In the genomic region with DNA sequence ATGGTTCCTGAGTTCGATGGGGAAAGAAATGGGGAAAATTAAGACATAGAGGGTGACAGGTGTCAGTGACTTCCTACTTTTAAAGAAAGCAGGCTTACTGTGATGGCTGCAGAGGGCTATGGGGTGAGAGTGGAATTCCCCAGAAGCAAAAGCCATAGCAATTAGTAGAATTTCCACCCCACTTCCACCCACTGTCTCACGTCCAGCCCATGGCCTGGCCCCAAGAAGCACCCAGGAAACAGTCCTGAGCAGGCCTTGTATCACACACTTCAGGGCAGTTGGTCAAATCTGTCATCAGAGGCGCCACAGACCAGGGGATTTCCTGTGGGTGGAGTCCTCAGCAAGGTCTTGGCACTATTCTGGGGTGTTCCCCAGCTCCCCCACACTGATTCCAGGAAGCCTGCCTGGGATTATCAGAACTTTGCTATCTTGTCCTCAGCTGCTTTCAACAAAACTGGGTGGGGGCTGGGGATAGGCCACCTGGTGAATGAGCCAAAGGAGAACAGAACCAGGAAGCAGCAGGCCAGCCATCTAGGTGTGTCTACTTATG, we compare ENCODE assay signal across 8 cellular contexts.
DNase-seq lines count a peak whose midpoint lies in the region; ATAC-seq, FAIRE-seq and TF ChIP-seq lines count a peak whose summit lies in the region.

No MANE protein-coding gene starts in this region.

- no peaks in the 10 kb centered on the region for H3K27me3 Mint-ChIP-seq in T-helper 1 cell treated with Interleukin-12 subunit alpha and Interleukin-12 subunit beta and Interleukin-4 antibody, amounts not matched to agents 30 μg/mL and 1 μg/mL, for 36 hours (ENCODE audit: low read depth)

- H3K9ac ChIP-seq in H1 (replicated peaks in 1 of 4; ENCODE audit: extremely low read depth in 1 of 4, low read depth in 3 of 4, low read length in 3 of 4), result no peak overlapping the region

- no peak for TF ChIP-seq POLR2A in H1 (IDR thresholded peaks at IDR 0.05; ENCODE audit: control extremely low read depth in 1 of 2, low read depth in 2 of 2, low read length in 2 of 2)

- H3K36me3 ChIP-seq in H1 (ENCODE audit: control insufficient read depth in 2 of 4, insufficient read depth in 4 of 4, low read length in 3 of 4) (no peaks in the 10 kb centered on the region), upper lobe of right lung (no peaks in the 10 kb centered on the region)

- H2BK5ac ChIP-seq in H1 (ENCODE audit: low read depth, low read length), result no peak overlapping the region

- no peak overlapping the region for H3K4ac ChIP-seq in H1 (replicated peaks; ENCODE audit: insufficient read length, low read depth, low read length)

- no peak overlapping the region for H2BK12ac ChIP-seq in H1 (ENCODE audit: low read depth, low read length)

- H3K4me3 Mint-ChIP-seq in T-helper 1 cell treated with Interleukin-12 subunit alpha and Interleukin-12 subunit beta and Interleukin-4 antibody, amounts not matched to agents 30 μg/mL and 1 μg/mL, for 36 hours, result peak overlapping the region; percentile 30

- intact Hi-C loops in upper lobe of right lung (cut with DNase I), result no loop called here

- H2BK20ac ChIP-seq in H1 (ENCODE audit: low read length), result peak overlapping the region; percentile 55; the same call in 1 of the 2 replicates

- TF ChIP-seq EP300 in H1 (IDR thresholded peaks at IDR 0.05; ENCODE audit: borderline replicate concordance in 1 of 2, low read depth in 2 of 2, low read length in 2 of 2), result no peak

- H4K8ac ChIP-seq in H1 (ENCODE audit: extremely low read depth, insufficient read depth, low read length), result peak overlapping the region; percentile 19

- no peak overlapping the region for H2AK5ac ChIP-seq in H1 (ENCODE audit: low read depth, low read length)

- no peak overlapping the region for H3K14ac ChIP-seq in H1 (ENCODE audit: insufficient read length)

- no peak overlapping the region for H3K56ac ChIP-seq in H1 (replicated peaks; ENCODE audit: insufficient read length, low read depth, low read length)

- H3K4me3 ChIP-seq in H1 (ENCODE audit: extremely low read depth in 1 of 4, insufficient read depth in 2 of 4, low read depth in 3 of 4, low read length in 4 of 4) (no peak overlapping the region), upper lobe of right lung (no peak overlapping the region)

- 82% methylated on average over 3 of the region's 3 CpGs; no CpG with 5 or more reads in 1 of the 2 experiments for WGBS in H1 (ENCODE audit: extremely low coverage in 1 of 2, insufficient coverage in 1 of 2, insufficient read length in 1 of 2, insufficient replicate concordance in 2 of 2, low coverage in 1 of 2, low lambda C conversion rate in 2 of 2, missing lambda C conversion rate in 1 of 2), 2 experiments

- no peak for FAIRE-seq in H1 (lab: Jason Lieb, UNC)

- DNase-seq in H1 (ENCODE audit: low read depth in 1 of 2, low spot score in 2 of 2) (no peak), upper lobe of right lung (no peak), DMS53 treated with DMSO at 0.1 percent for 48 hours (lab: John Stamatoyannopoulos, UW; ENCODE audit: unreplicated experiment) (no peak), DMS53 (lab: John Stamatoyannopoulos, UW) (no peak), DMS79 (lab: John Stamatoyannopoulos, UW) (no peak)

- TF ChIP-seq RAD21 in H1 (IDR thresholded peaks at IDR 0.05 in 1 of 2, conservative IDR thresholded peaks at IDR 0.05 in 1 of 2; ENCODE audit: low read depth in 2 of 2, low read length in 2 of 2), result peak in 1 of 2 experiments; percentile 16; a peak in 1 of 4 replicates

- no peak overlapping the region for H2AFZ ChIP-seq in H1 (ENCODE audit: low read length)

- no peak overlapping the region for H4K5ac ChIP-seq in H1 (ENCODE audit: insufficient read length, low read depth, low read length)

- no peaks in the 10 kb centered on the region for H3K23me2 ChIP-seq in H1 (ENCODE audit: low read depth, low read length)

- H4K20me1 ChIP-seq in H1 (replicated peaks in 1 of 2; ENCODE audit: control insufficient read depth in 1 of 2, insufficient read depth in 2 of 2, low read length in 2 of 2), result no peaks in the 10 kb centered on the region

- no peaks in the 10 kb centered on the region for H3K9me3 ChIP-seq in H1 (ENCODE audit: insufficient read depth in 2 of 2, low read depth in 1 of 2, low read length in 1 of 2)
- no peaks in the 10 kb centered on the region for H3K9me3 ChIP-seq in upper lobe of right lung

- H3K27ac ChIP-seq in H1 (ENCODE audit: low read depth, low read length), result no peak overlapping the region
- H3K27ac ChIP-seq in upper lobe of right lung, result no peak overlapping the region

- POLR2A ChIA-PET in H1 (lab: Charles Lee; ENCODE audit: partially characterized antibody), result interaction anchor here (0.5 to 1.9 kb wide), 7 partner anchors 11 to 187 kb away, joined by 3 to 6 read pairs (median 4); no protein-coding TSS in a partner anchor

- no peaks in the 10 kb centered on the region for H3K79me2 ChIP-seq in H1 (ENCODE audit: control insufficient read depth in 1 of 2, insufficient read depth in 2 of 2, low read length in 2 of 2)

- TF ChIP-seq CTCF in H1 (IDR thresholded peaks at IDR 0.05; ENCODE audit: control extremely low read depth in 1 of 3, insufficient read depth in 1 of 3, low read depth in 1 of 3, low read length in 3 of 3), result no peak
- no peak for TF ChIP-seq CTCF in upper lobe of right lung (IDR thresholded peaks at IDR 0.05)

- H3K36me3 Mint-ChIP-seq in T-helper 1 cell treated with Interleukin-12 subunit alpha and Interleukin-12 subunit beta and Interleukin-4 antibody, amounts not matched to agents 30 μg/mL and 1 μg/mL, for 36 hours (ENCODE audit: low read depth), result peaks cover 17% of the 10 kb centered on the region

- H3K18ac ChIP-seq in H1 (ENCODE audit: extremely low read depth, low read length), result no peak overlapping the region

- H3K4me2 ChIP-seq in H1 (ENCODE audit: insufficient read depth in 1 of 2, low read depth in 2 of 2, low read length in 2 of 2), result no peak overlapping the region

- H3K4me1 Mint-ChIP-seq in T-helper 1 cell treated with Interleukin-12 subunit alpha and Interleukin-12 subunit beta and Interleukin-4 antibody, amounts not matched to agents 30 μg/mL and 1 μg/mL, for 36 hours (ENCODE audit: low read depth), result peaks cover 70% of the 10 kb centered on the region

- H3K9me3 Mint-ChIP-seq in T-helper 1 cell treated with Interleukin-12 subunit alpha and Interleukin-12 subunit beta and Interleukin-4 antibody, amounts not matched to agents 30 μg/mL and 1 μg/mL, for 36 hours, result peaks cover 18% of the 10 kb centered on the region

- H3K4me1 ChIP-seq in H1 (replicated peaks in 1 of 4; ENCODE audit: control insufficient read depth in 3 of 4, insufficient read depth in 4 of 4, low read length in 3 of 4), result peaks cover 0 to 5% (median 3%) of the 10 kb centered on the region in 4 experiments; a peak in 4 of 7 replicates
- no peaks in the 10 kb centered on the region for H3K4me1 ChIP-seq in upper lobe of right lung

- no peak overlapping the region for H2BK15ac ChIP-seq in H1 (ENCODE audit: low read length)

- peak; percentile 85 for ATAC-seq in GM18511 (IDR thresholded peaks at IDR 0.05; ENCODE audit: unreplicated experiment)
- ATAC-seq in HG02759 (IDR thresholded peaks at IDR 0.05; ENCODE audit: unreplicated experiment), result peak; percentile 82
- peak; percentile 60 for ATAC-seq in upper lobe of right lung

- CTCF ChIA-PET in H1 (lab: Charles Lee; ENCODE audit: partially characterized antibody), result interaction anchor here (1.2 kb wide), 1 partner anchor 16 kb away, joined by 4 read pairs; no protein-coding TSS in a partner anchor

- H3K27ac Mint-ChIP-seq in T-helper 1 cell treated with Interleukin-12 subunit alpha and Interleukin-12 subunit beta and Interleukin-4 antibody, amounts not matched to agents 30 μg/mL and 1 μg/mL, for 36 hours, result peak overlapping the region; percentile 93

- H3K23ac ChIP-seq in H1 (ENCODE audit: insufficient read length), result no peak overlapping the region

- no peak overlapping the region for H2BK120ac ChIP-seq in H1 (replicated peaks; ENCODE audit: low read depth, low read length)

- no peak overlapping the region for H4K91ac ChIP-seq in H1 (replicated peaks; ENCODE audit: insufficient read length, low read length)

- H3K27me3 ChIP-seq in H1 (replicated peaks in 1 of 4; ENCODE audit: control insufficient read depth in 3 of 4, extremely low read depth in 1 of 4, insufficient read depth in 3 of 4, low read length in 3 of 4) (no peaks in the 10 kb centered on the region; a peak in 1 of 7 replicates), upper lobe of right lung (no peaks in the 10 kb centered on the region)

- H3K79me1 ChIP-seq in H1 (ENCODE audit: low read depth, low read length), result no peaks in the 10 kb centered on the region

TF ChIP-seq in H1, 55 proteins besides CTCF, POLR2A, EP300 and RAD21:
- TF ChIP-seq, protein P1, sequence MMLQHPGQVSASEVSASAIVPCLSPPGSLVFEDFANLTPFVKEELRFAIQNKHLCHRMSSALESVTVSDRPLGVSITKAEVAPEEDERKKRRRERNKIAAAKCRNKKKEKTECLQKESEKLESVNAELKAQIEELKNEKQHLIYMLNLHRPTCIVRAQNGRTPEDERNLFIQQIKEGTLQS (IDR thresholded peaks at IDR 0.05; ENCODE audit: insufficient read depth, low read depth, low read length), result no peak
- TF ChIP-seq HDAC2 (IDR thresholded peaks at IDR 0.05; ENCODE audit: borderline replicate concordance in 1 of 2, low read depth in 2 of 2, low read length in 2 of 2) (no peak), SIX5 (IDR thresholded peaks at IDR 0.05; ENCODE audit: low read depth, low read length) (no peak), CHD2 (IDR thresholded peaks at IDR 0.05; ENCODE audit: low read length) (no peak), PHF8 (conservative IDR thresholded peaks at IDR 0.05; ENCODE audit: low read depth, low read length) (no peak), SP2 (IDR thresholded peaks at IDR 0.05; ENCODE audit: low read length) (no peak)
